8 cellular contexts compared by ENCODE assay signal in genomic region chr1:174964261-174964984, GRCh38. TPM values are rescaled to one million over a fixed set of nuclear protein-coding genes. Genes with fewer than 3 reads are reported as not detected.
DNase-seq lines count a peak whose midpoint lies in the region; ATAC-seq, FAIRE-seq and TF ChIP-seq lines count a peak whose summit lies in the region.

No MANE protein-coding gene starts in this region.

- POLR2A ChIA-PET in endothelial cell of umbilical vein (lab: Charles Lee) = no interaction called here

- DNase-seq in SIG-M5 (lab: John Stamatoyannopoulos, UW) (peak; percentile 91), endothelial cell of umbilical vein (ENCODE audit: low read depth, low spot score) (peak; percentile 25), NCI-H345 treated with DMSO at 0.1 percent for 48 hours (lab: John Stamatoyannopoulos, UW; ENCODE audit: unreplicated experiment) (no peak), T1000 (lab: John Stamatoyannopoulos, UW) (no peak)

- ATAC-seq in HG02885 (IDR thresholded peaks at IDR 0.05; ENCODE audit: poor library complexity, unreplicated experiment) = peak; percentile 40
- no peak for ATAC-seq in GM21367 (IDR thresholded peaks at IDR 0.05; ENCODE audit: unreplicated experiment)
- no peak for ATAC-seq in GM19455 (IDR thresholded peaks at IDR 0.05; ENCODE audit: unreplicated experiment)

- H3K4me1 ChIP-seq in endothelial cell of umbilical vein (ENCODE audit: control insufficient read depth, extremely low read depth, insufficient read depth, low read length) (peaks cover 26% of the 10 kb centered on the region), rectal smooth muscle tissue (ENCODE audit: control insufficient read depth, insufficient read depth, low read length) (peaks cover 12% of the 10 kb centered on the region)

- intact Hi-C loops in endothelial cell of umbilical vein (cut with micrococcal nuclease) = no loop called here

- peak; percentile 8 for FAIRE-seq in endothelial cell of umbilical vein (lab: Jason Lieb, UNC)

- H4K20me1 ChIP-seq in endothelial cell of umbilical vein (replicated peaks; ENCODE audit: control insufficient read depth, extremely low read depth, insufficient read depth, low read length) = no peaks in the 10 kb centered on the region

- no peaks in the 10 kb centered on the region for H3K9me1 ChIP-seq in endothelial cell of umbilical vein (replicated peaks; ENCODE audit: control insufficient read depth, extremely low read depth, insufficient read depth, low read length)

- H3K27me3 ChIP-seq in endothelial cell of umbilical vein (ENCODE audit: control insufficient read depth in 2 of 2, insufficient read depth in 2 of 2, low read length in 2 of 2) = no peaks in the 10 kb centered on the region
- no peaks in the 10 kb centered on the region for H3K27me3 ChIP-seq in rectal smooth muscle tissue (ENCODE audit: control insufficient read depth, insufficient read depth, low read length)

- H3K9me3 ChIP-seq in endothelial cell of umbilical vein (replicated peaks; ENCODE audit: control insufficient read depth, insufficient read depth, low read length) = no peaks in the 10 kb centered on the region

- CTCF ChIA-PET in endothelial cell of umbilical vein (lab: Charles Lee) = interaction anchor here (1.0 kb wide), 1 partner anchor 14 kb away, joined by 3 read pairs; no protein-coding TSS in a partner anchor

- H3K9ac ChIP-seq in endothelial cell of umbilical vein (replicated peaks; ENCODE audit: extremely low read depth, insufficient read depth, low read length) (no peak overlapping the region), rectal smooth muscle tissue (ENCODE audit: low read length) (no peak overlapping the region)

- TF ChIP-seq CTCF in endothelial cell of umbilical vein (IDR thresholded peaks at IDR 0.05; ENCODE audit: extremely low read depth in 1 of 2, insufficient read depth in 1 of 2, low read depth in 1 of 2, low read length in 2 of 2) = no peak

- dilution Hi-C loops in endothelial cell of umbilical vein (cut with MboI; ENCODE audit: extremely low pct_ligation_motif_present, low sequenced_read_pairs) = no loop called here

- TF ChIP-seq POLR2A in endothelial cell of umbilical vein (IDR thresholded peaks at IDR 0.05; ENCODE audit: low read depth, low read length) = no peak

- peak overlapping the region; percentile 44 for H2AFZ ChIP-seq in endothelial cell of umbilical vein (ENCODE audit: low read depth, low read length)

- BruUV-seq in endothelial cell of umbilical vein (replicated peaks; lab: Mats Ljungman, UMichigan) = no TSS peak

- H3K4me3 ChIP-seq in endothelial cell of umbilical vein (replicated peaks in 1 of 3; ENCODE audit: insufficient read depth in 1 of 3, low read depth in 1 of 3, low read length in 3 of 3) (no peak overlapping the region), rectal smooth muscle tissue (ENCODE audit: low read length) (no peak overlapping the region)

- H3K79me2 ChIP-seq in endothelial cell of umbilical vein (ENCODE audit: control insufficient read depth, insufficient read depth, low read length) = no peaks in the 10 kb centered on the region

- H3K4me2 ChIP-seq in endothelial cell of umbilical vein (ENCODE audit: insufficient read depth, low read length) = no peak overlapping the region

- H3K36me3 ChIP-seq in endothelial cell of umbilical vein (ENCODE audit: control insufficient read depth in 2 of 2, extremely low read depth in 1 of 2, insufficient read depth in 2 of 2, low read length in 2 of 2) (no peaks in the 10 kb centered on the region), rectal smooth muscle tissue (ENCODE audit: control insufficient read depth, insufficient read depth, low read length) (no peaks in the 10 kb centered on the region)

- H3K27ac ChIP-seq in endothelial cell of umbilical vein (ENCODE audit: insufficient read depth, low read depth, low read length) (no peak overlapping the region), rectal smooth muscle tissue (ENCODE audit: low read depth, low read length) (peak overlapping the region; percentile 67)

TF ChIP-seq in endothelial cell of umbilical vein, 7 proteins besides CTCF, POLR2A, EP300 and RAD21:
- no peak for TF ChIP-seq FOS (IDR thresholded peaks at IDR 0.05; ENCODE audit: borderline replicate concordance, insufficient read depth, low read length)
- no peak for TF ChIP-seq EZH2 (IDR thresholded peaks at IDR 0.05; ENCODE audit: borderline replicate concordance, low read depth, low read length, severe bottlenecking)
- no peak for TF ChIP-seq MAX (IDR thresholded peaks at IDR 0.05; ENCODE audit: insufficient read depth, insufficient read length)
- TF ChIP-seq MYC (IDR thresholded peaks at IDR 0.05; ENCODE audit: low read depth, low read length) = no peak
- TF ChIP-seq JUN (IDR thresholded peaks at IDR 0.05; ENCODE audit: borderline replicate concordance, insufficient read depth, insufficient read length, low read depth) = no peak
- no peak for TF ChIP-seq GATA2 (IDR thresholded peaks at IDR 0.05; ENCODE audit: insufficient read depth, insufficient read length, low read depth, low read length)
- no peak for TF ChIP-seq POLR2AphosphoS5 (IDR thresholded peaks at IDR 0.05; ENCODE audit: insufficient read depth, low read depth, low read length)

RNA-seq across cellular contexts. Expression of gene CACYBP, which starts 35.3 kb away (rescaled TPM):
- 149 and 173 TPM in 2 replicates for total RNA-seq in endothelial cell of umbilical vein
- polyA plus RNA-seq in endothelial cell of umbilical vein = 14.7 and 29.5 TPM in 2 replicates
- polyA plus RNA-seq in endothelial cell of umbilical vein (2011; cell fraction: cytosol; rRNA removed) = 53.5 and 62.5 TPM in 2 replicates
- polyA plus RNA-seq in endothelial cell of umbilical vein (2011; cell fraction: nucleus; rRNA removed) = 24.4 and 34.4 TPM in 2 replicates
- polyA plus RNA-seq in endothelial cell of umbilical vein (2012) = 170 and 180 TPM in 2 replicates
- 6.7 and 7.0 TPM in 2 replicates for polyA minus RNA-seq in endothelial cell of umbilical vein
- polyA minus RNA-seq in endothelial cell of umbilical vein (2011; cell fraction: cytosol; rRNA and poly(A)+ RNA removed) = 54.7 TPM
- polyA minus RNA-seq in endothelial cell of umbilical vein (2011; cell fraction: nucleus; rRNA and poly(A)+ RNA removed) = 10.7 and 13.4 TPM in 2 replicates

RNA-seq across cellular contexts. Expression of gene MRPS14, which starts 58.8 kb away (rescaled TPM):
- total RNA-seq in endothelial cell of umbilical vein = 31.6 and 31.8 TPM in 2 replicates
- polyA plus RNA-seq in endothelial cell of umbilical vein = 24.7 and 29.5 TPM in 2 replicates
- polyA plus RNA-seq in endothelial cell of umbilical vein (2011; cell fraction: cytosol; rRNA removed) = 26.5 and 30.6 TPM in 2 replicates
- 15.9 and 20.6 TPM in 2 replicates for polyA plus RNA-seq in endothelial cell of umbilical vein (2011; cell fraction: nucleus; rRNA removed)
- polyA plus RNA-seq in endothelial cell of umbilical vein (2012) = 34.4 and 43.6 TPM in 2 replicates
- 15.0 and 20.1 TPM in 2 replicates for polyA minus RNA-seq in endothelial cell of umbilical vein
- 12.0 TPM for polyA minus RNA-seq in endothelial cell of umbilical vein (2011; cell fraction: cytosol; rRNA and poly(A)+ RNA removed)
- 10.0 and 13.1 TPM in 2 replicates for polyA minus RNA-seq in endothelial cell of umbilical vein (2011; cell fraction: nucleus; rRNA and poly(A)+ RNA removed)

Comparison
In these comparisons a context has a peak if more than half of its experiments do, and no peak if none do; other contexts are left out.
1. DNase-seq: peak in SIG-M5 (single experiment) and endothelial cell of umbilical vein (single experiment); none in NCI-H345 treated with DMSO at 0.1 percent for 48 hours (single experiment) and T1000 (single experiment).